8 cellular contexts compared by ENCODE assay signal in the genomic region with DNA sequence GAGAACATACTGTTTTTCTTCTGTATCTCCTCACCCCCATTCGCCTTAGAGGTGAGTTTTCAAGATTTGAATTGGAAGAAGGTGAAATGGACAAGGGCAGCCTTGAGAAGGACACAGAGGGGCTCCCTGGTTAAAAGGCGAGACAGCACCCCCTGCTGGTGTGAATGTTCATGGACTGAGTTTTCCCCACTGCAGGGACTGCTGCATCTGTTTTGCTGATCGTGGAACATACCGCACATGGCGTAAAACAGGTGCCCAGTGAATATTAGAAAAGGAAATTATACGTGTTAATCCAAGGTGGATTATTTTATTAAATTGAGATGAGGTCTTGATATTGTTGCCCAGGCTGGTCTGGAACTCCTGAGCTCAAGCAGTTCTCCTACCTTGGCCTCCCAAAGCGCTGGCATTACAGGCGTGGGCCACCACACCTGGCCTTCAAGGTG. TPM values are rescaled to one million over a fixed set of nuclear protein-coding genes. Genes with fewer than 3 reads are reported as not detected.
A peak's percentile ranks its signal among the peaks of the same experiment; 100 is the strongest.
DNase-seq lines count a peak whose midpoint lies in the region; ATAC-seq, FAIRE-seq and TF ChIP-seq lines count a peak whose summit lies in the region.

No MANE protein-coding gene starts in this region.

- H3K27me3 ChIP-seq in GM12878 (replicated peaks in 1 of 2; ENCODE audit: control insufficient read depth in 2 of 2, insufficient read depth in 2 of 2, low read length in 1 of 2): no peaks in the 10 kb centered on the region

- CTCF ChIA-PET in GM12878 (lab: Yijun Ruan, JAX): interaction anchor here (0.8 to 2.8 kb wide), 13 partner anchors 9 to 278 kb away, joined by 3 to 18 read pairs (median 3); no protein-coding TSS in a partner anchor

- peaks cover 22 to 34% of the 10 kb centered on the region in 2 experiments for H3K36me3 ChIP-seq in GM12878 (ENCODE audit: control insufficient read depth in 2 of 2, insufficient read depth in 2 of 2, low read length in 1 of 2)

- TF ChIP-seq EP300 in GM12878 (IDR thresholded peaks at IDR 0.05; ENCODE audit: borderline replicate concordance in 1 of 2, control insufficient read depth in 1 of 2, low read depth in 2 of 2, low read length in 2 of 2): no peak

- no peaks in the 10 kb centered on the region for H3K9me3 ChIP-seq in GM12878 (replicated peaks; ENCODE audit: control insufficient read depth, insufficient read depth, low read length)

- SMC1A ChIA-PET in GM12878 (lab: Charles Lee; ENCODE audit: uncharacterized antibody, unreplicated experiment): interaction anchor here (0.8 kb wide), 1 partner anchor 59 kb away, joined by 3 read pairs; no protein-coding TSS in a partner anchor

- H3K27ac ChIP-seq in GM12878 (ENCODE audit: control insufficient read depth, insufficient read depth): no peak overlapping the region

- no peaks in the 10 kb centered on the region for H3K4me1 ChIP-seq in GM12878 (ENCODE audit: control insufficient read depth, insufficient read depth, low read length)

- FAIRE-seq in GM12878 (lab: Jason Lieb, UNC): peak; percentile 89

- BruUV-seq in GM12878 (replicated peaks; lab: Mats Ljungman, UMichigan): no TSS peak

- H4K20me1 ChIP-seq in GM12878 (ENCODE audit: control insufficient read depth, insufficient read depth): no peaks in the 10 kb centered on the region; the same call in 1 of the 2 replicates

- H3K4me3 ChIP-seq in GM12878: no peak overlapping the region

- in situ Hi-C loops in GM12878 (cut with MboI): no loop called here

- 50% methylated on average over 8 of the region's 8 CpGs for WGBS in GM12878 (ENCODE audit: insufficient coverage, insufficient replicate concordance, low lambda C conversion rate, missing lambda C conversion rate)

- DNase-seq in NCI-H1105 treated with DMSO at 0.1 percent for 48 hours (lab: John Stamatoyannopoulos, UW): peak; percentile 30
- peak; percentile 59 for DNase-seq in UCSD-AML1 (lab: John Stamatoyannopoulos, UW; ENCODE audit: unreplicated experiment)
- no peak for DNase-seq in GM12878 (ENCODE audit: low read depth, low spot score)
- peak; percentile 89 for DNase-seq in iPS-NIHi11 (ENCODE audit: low spot score)
- DNase-seq in stimulated activated CD4-positive, alpha-beta T cell treated with anti-CD3 and anti-CD28 coated beads, Interleukin-12 subunit alpha, Interleukin-12 subunit beta, amount 100 ng/mL, for 48 hours (ENCODE audit: low read depth in 2 of 3, low spot score in 1 of 3): peak; percentile 54 to 84 (median 63)
- no peak for DNase-seq in OCI-M2 (lab: John Stamatoyannopoulos, UW; ENCODE audit: unreplicated experiment)

- RAD21 ChIA-PET in GM12878 (lab: Charles Lee; ENCODE audit: unreplicated experiment): interaction anchor here (0.6 to 1.5 kb wide), 3 partner anchors 9 to 157 kb away, joined by 3 read pairs; no protein-coding TSS in a partner anchor

- peak; percentile 69 for TF ChIP-seq RAD21 in GM12878 (IDR thresholded peaks at IDR 0.05; ENCODE audit: insufficient read depth, low read depth, low read length)

- POLR2A ChIA-PET in GM12878 (lab: Charles Lee): no interaction called here

- no peaks in the 10 kb centered on the region for H3K79me2 ChIP-seq in GM12878 (ENCODE audit: control insufficient read depth, insufficient read depth, low read length)

- TF ChIP-seq POLR2A in GM12878 (IDR thresholded peaks at IDR 0.05; ENCODE audit: low read depth, low read length): peak; percentile 9; the same call in 1 of the 2 replicates

- H3K9ac ChIP-seq in GM12878 (ENCODE audit: control insufficient read depth, insufficient read depth, low read length): no peak overlapping the region

- peak; percentile 85 for TF ChIP-seq CTCF in GM12872 (IDR thresholded peaks at IDR 0.05; ENCODE audit: insufficient read depth, low read depth, low read length)
- peak; percentile 76 to 80 (median 79) for TF ChIP-seq CTCF in GM12878 (IDR thresholded peaks at IDR 0.05 in 2 of 3, conservative IDR thresholded peaks at IDR 0.05 in 1 of 3; ENCODE audit: control insufficient read depth in 2 of 3, extremely low read depth in 1 of 3, insufficient read depth in 1 of 3, low read depth in 3 of 3, low read length in 3 of 3)

- ATAC-seq in GM12878 (peak; percentile 92), GM21367 (IDR thresholded peaks at IDR 0.05; ENCODE audit: unreplicated experiment) (no peak)

- no peak overlapping the region for H3K4me2 ChIP-seq in GM12878 (ENCODE audit: control insufficient read depth, insufficient read depth)

- intact Hi-C loops in GM12878 (cut with micrococcal nuclease; ENCODE audit: unreplicated experiment): loop anchor here (10.0 kb wide), 1 partner anchor 280 kb away; no protein-coding TSS in a partner anchor

- H2AFZ ChIP-seq in GM12878 (ENCODE audit: control insufficient read depth, low read depth, low read length): no peak overlapping the region

TF ChIP-seq in GM12878, 131 proteins besides CTCF, POLR2A, EP300 and RAD21:
- TF ChIP-seq SMC3 (IDR thresholded peaks at IDR 0.05; ENCODE audit: borderline replicate concordance, low read length) (peak; percentile 66; the same call in 1 of the 2 replicates), MLLT1 (IDR thresholded peaks at IDR 0.05) (0 out of 2 replicates have a peak, but pooled peaks have one; percentile 35), RAD51 (IDR thresholded peaks at IDR 0.05) (no peak), HCFC1 (IDR thresholded peaks at IDR 0.05; ENCODE audit: low read length) (no peak), YY1 (IDR thresholded peaks at IDR 0.05; ENCODE audit: low read depth, low read length) (0 out of 2 replicates have a peak, but pooled peaks have one; percentile 26), RUNX3 (IDR thresholded peaks at IDR 0.05; ENCODE audit: low read length) (peak; percentile 12; the same call in 1 of the 2 replicates)

RNA-seq across cellular contexts. Expression of gene NDE1, which starts 54.5 kb away (rescaled TPM):
- 114 and 115 TPM in 2 replicates for total RNA-seq in GM12878 (2013; cell fraction: nucleolus; rRNA removed)
- 68.4 and 73.1 TPM in 2 replicates for total RNA-seq in GM12878 (2014; rRNA removed)
- 89.0 and 92.8 TPM in 2 replicates for total RNA-seq in GM12878 (2014; rRNA removed; fragmentation: Illumina TruSeq; extraction: Trizol)
- total RNA-seq in GM12878 (2021): 148 and 156 TPM in 2 replicates
- 32.2 TPM for polyA plus RNA-seq in GM12878 (2011; ENCODE audit: low read depth)
- 47.9 and 51.1 TPM in 2 replicates for polyA plus RNA-seq in GM12878 (2011; rRNA removed)
- 62.1 and 78.8 TPM in 2 replicates for polyA plus RNA-seq in GM12878 (2011; cell fraction: cytosol; rRNA removed)
- polyA plus RNA-seq in GM12878 (2011; cell fraction: nucleus; rRNA removed): 34.2 and 47.9 TPM in 2 replicates
- polyA plus RNA-seq in GM12878 (2012): 51.2 and 74.8 TPM in 2 replicates
- polyA plus RNA-seq in GM12878 (2014; fragmentation: Illumina TruSeq; extraction: Trizol): 105 and 106 TPM in 2 replicates
- polyA plus RNA-seq in GM12878 (2014; fragmentation: Nextera tagmentation; extraction: Ambion mirVana): 1 to 10 TPM; 5.7 to 7.4 TPM
- 82.8 and 92.7 TPM in 2 replicates for polyA plus RNA-seq in GM12878 (2014; rRNA removed)
- polyA plus RNA-seq in GM12878 (2016; fragmentation: Nextera tagmentation; extraction: Ambion mirVana): 100 to 1,000 TPM in 1 of 2 experiments, 10 to 100 TPM in 1; 94.6 to 110 TPM
- 39.5 and 59.3 TPM in 2 replicates for polyA minus RNA-seq in GM12878 (2011; rRNA and poly(A)+ RNA removed)
- polyA minus RNA-seq in GM12878 (2011; cell fraction: cytosol; rRNA and poly(A)+ RNA removed): 40.0 and 49.7 TPM in 2 replicates
- 20.6 and 44.3 TPM in 2 replicates for polyA minus RNA-seq in GM12878 (2011; cell fraction: nucleus; rRNA and poly(A)+ RNA removed)

Comparison
In these comparisons a context has a peak if more than half of its experiments do, and no peak if none do; other contexts are left out.
1. DNase-seq: peak in NCI-H1105 treated with DMSO at 0.1 percent for 48 hours (single experiment), UCSD-AML1 (single experiment), iPS-NIHi11 (single experiment) and stimulated activated CD4-positive, alpha-beta T cell treated with anti-CD3 and anti-CD28 coated beads, Interleukin-12 subunit alpha, Interleukin-12 subunit beta, amount 100 ng/mL, for 48 hours (3 of 3); none in GM12878 (single experiment) and OCI-M2 (single experiment).